8 cellular contexts compared by ENCODE assay signal in genomic region chr2:25851740-25852503, GRCh38. TPM values are rescaled to one million over a fixed set of nuclear protein-coding genes. Genes with fewer than 3 reads are reported as not detected.
A peak's percentile ranks its signal among the peaks of the same experiment; 100 is the strongest.
DNase-seq lines count a peak whose midpoint lies in the region; ATAC-seq, FAIRE-seq and TF ChIP-seq lines count a peak whose summit lies in the region.

No MANE protein-coding gene starts in this region.

- peak; percentile 86 for FAIRE-seq in GM12891 (lab: Jason Lieb, UNC)

- ATAC-seq in HG03025 (IDR thresholded peaks at IDR 0.05; ENCODE audit: low FRiP score, unreplicated experiment) = peak; percentile 53
- peak; percentile 59 for ATAC-seq in omental fat pad (ENCODE audit: low FRiP score)

- TF ChIP-seq POLR2A in GM12891 (IDR thresholded peaks at IDR 0.05; ENCODE audit: low read depth, low read length) = no peak

- no peak for TF ChIP-seq CTCF in omental fat pad (IDR thresholded peaks at IDR 0.05)

- DNase-seq in Ammon's horn (ENCODE audit: low spot score) (peak; percentile 78), GM12891 (ENCODE audit: insufficient read length, low spot score) (peak; percentile 15), NCI-H446 (lab: John Stamatoyannopoulos, UW) (peak; percentile 9 to 53), activated T-cell treated with anti-CD3 and anti-CD28 coated beads for 48 hours (ENCODE audit: low read depth) (peak; percentile 18), fibroblast of the conjunctiva (ENCODE audit: low read depth) (peak; percentile 73), omental fat pad (ENCODE audit: low spot score) (no peak), NK-92 (lab: John Stamatoyannopoulos, UW; ENCODE audit: unreplicated experiment) (no peak)

TF ChIP-seq in GM12891, 5 proteins besides CTCF, POLR2A, EP300 and RAD21:
- TF ChIP-seq POU2F2 (IDR thresholded peaks at IDR 0.05; ENCODE audit: low read depth, low read length) = no peak
- no peak for TF ChIP-seq PAX5 (IDR thresholded peaks at IDR 0.05; ENCODE audit: insufficient read depth, low read length, severe bottlenecking)
- TF ChIP-seq TAF1 (IDR thresholded peaks at IDR 0.05; ENCODE audit: low read depth, low read length) = no peak

RNA-seq across cellular contexts. Expression of gene ASXL2, which starts 26.4 kb away (rescaled TPM):
- polyA plus RNA-seq in GM12891 (2012; ENCODE audit: low read depth, missing spikeins) = 3.1 TPM
- total RNA-seq in omental fat pad = 10 to 100 TPM; 15.4 to 19.7 (median 17.6) TPM

Comparison
In these comparisons a context has a peak if more than half of its experiments do, and no peak if none do; other contexts are left out.
1. DNase-seq: peak in Ammon's horn (single experiment), GM12891 (single experiment), NCI-H446 (2 of 2), activated T-cell treated with anti-CD3 and anti-CD28 coated beads for 48 hours (single experiment) and fibroblast of the conjunctiva (single experiment); none in omental fat pad (single experiment) and NK-92 (single experiment).